In the genomic region with DNA sequence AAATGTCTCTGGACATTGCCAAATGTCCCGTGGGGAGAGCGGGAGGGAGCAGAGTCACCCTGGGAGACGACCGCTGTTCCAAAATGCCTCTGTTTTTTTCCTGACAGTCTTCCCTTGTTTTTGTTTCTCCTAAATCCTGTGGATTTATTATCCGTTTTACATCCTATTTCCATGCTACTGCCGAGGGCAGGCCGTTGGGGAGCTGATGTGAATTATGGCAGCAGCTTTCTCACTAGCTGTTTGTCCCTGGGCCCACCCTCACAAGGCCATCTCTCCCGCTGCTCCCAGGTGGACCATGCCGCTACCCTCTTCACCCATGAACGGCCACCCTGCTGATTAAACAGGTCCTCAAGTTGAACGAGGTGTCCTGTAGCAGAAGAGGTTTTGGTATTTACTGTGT, we compare ENCODE assay signal across 1 cellular context.
TF ChIP-seq lines count a peak whose summit lies in the region.

No MANE protein-coding gene starts in this region.

TF ChIP-seq in HepG2, 621 proteins besides CTCF, POLR2A, EP300 and RAD21 (continued from another document):
- no peak for TF ChIP-seq ZNF800 (CRISPR knock-in tag; IDR thresholded peaks at IDR 0.05)
- no peak for TF ChIP-seq POGZ (CRISPR knock-in tag; IDR thresholded peaks at IDR 0.05)
- TF ChIP-seq, protein P1, sequence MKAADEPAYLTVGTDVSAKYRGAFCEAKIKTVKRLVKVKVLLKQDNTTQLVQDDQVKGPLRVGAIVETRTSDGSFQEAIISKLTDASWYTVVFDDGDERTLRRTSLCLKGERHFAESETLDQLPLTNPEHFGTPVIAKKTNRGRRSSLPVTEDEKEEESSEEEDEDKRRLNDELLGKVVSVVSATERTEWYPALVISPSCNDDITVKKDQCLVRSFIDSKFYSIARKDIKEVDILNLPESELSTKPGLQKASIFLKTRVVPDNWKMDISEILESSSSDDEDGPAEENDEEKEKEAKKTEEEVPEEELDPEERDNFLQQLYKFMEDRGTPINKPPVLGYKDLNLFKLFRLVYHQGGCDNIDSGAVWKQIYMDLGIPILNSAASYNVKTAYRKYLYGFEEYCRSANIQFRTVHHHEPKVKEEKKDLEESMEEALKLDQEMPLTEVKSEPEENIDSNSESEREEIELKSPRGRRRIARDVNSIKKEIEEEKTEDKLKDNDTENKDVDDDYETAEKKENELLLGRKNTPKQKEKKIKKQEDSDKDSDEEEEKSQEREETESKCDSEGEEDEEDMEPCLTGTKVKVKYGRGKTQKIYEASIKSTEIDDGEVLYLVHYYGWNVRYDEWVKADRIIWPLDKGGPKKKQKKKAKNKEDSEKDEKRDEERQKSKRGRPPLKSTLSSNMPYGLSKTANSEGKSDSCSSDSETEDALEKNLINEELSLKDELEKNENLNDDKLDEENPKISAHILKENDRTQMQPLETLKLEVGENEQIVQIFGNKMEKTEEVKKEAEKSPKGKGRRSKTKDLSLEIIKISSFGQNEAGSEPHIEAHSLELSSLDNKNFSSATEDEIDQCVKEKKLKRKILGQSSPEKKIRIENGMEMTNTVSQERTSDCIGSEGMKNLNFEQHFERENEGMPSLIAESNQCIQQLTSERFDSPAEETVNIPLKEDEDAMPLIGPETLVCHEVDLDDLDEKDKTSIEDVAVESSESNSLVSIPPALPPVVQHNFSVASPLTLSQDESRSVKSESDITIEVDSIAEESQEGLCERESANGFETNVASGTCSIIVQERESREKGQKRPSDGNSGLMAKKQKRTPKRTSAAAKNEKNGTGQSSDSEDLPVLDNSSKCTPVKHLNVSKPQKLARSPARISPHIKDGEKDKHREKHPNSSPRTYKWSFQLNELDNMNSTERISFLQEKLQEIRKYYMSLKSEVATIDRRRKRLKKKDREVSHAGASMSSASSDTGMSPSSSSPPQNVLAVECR (CRISPR knock-in tag; IDR thresholded peaks at IDR 0.05; ENCODE audit: borderline replicate concordance) = no peak
- TF ChIP-seq ZNF232 (CRISPR knock-in tag; IDR thresholded peaks at IDR 0.05; ENCODE audit: borderline replicate concordance) = no peak
- no peak for TF ChIP-seq ZNF510 (CRISPR knock-in tag; IDR thresholded peaks at IDR 0.05; ENCODE audit: low read depth)
- no peak for TF ChIP-seq ZSCAN5A (CRISPR knock-in tag; IDR thresholded peaks at IDR 0.05; ENCODE audit: borderline replicate concordance)
- no peak for TF ChIP-seq ZNF33A (CRISPR knock-in tag; IDR thresholded peaks at IDR 0.05; ENCODE audit: borderline replicate concordance)
- no peak for TF ChIP-seq GATAD2A (CRISPR knock-in tag; IDR thresholded peaks at IDR 0.05)
- no peak for TF ChIP-seq KIAA2018 (CRISPR knock-in tag; IDR thresholded peaks at IDR 0.05; ENCODE audit: borderline replicate concordance)
TF ChIP-seq in HepG2: peak in this region for 0.
